22 cellular contexts compared by ENCODE assay signal in genomic region chr4:80043534-80043933, GRCh38. TPM values are rescaled to one million over a fixed set of nuclear protein-coding genes. Genes with fewer than 3 reads are reported as not detected.
DNase-seq lines count a peak whose midpoint lies in the region; ATAC-seq and TF ChIP-seq lines count a peak whose summit lies in the region.
"Had no signal": no experiment of that assay in that cellular context is flagged by ENCODE, and none has a peak within 500 bp of the region (broad histone marks: within the 10 kb centered on the region; RNA-seq: fewer than 3 reads in every experiment).

No MANE protein-coding gene starts in this region.

- ATAC-seq in gastroesophageal sphincter = peak; percentile 29
- ATAC-seq: effector memory CD8-positive, alpha-beta T cell had no signal

- intact Hi-C loops in transverse colon (cut with DNase I; ENCODE audit: low total_unique reads) = no loop called here

- H3K36me3 Mint-ChIP-seq in mesothelial cell of epicardium = peaks cover 37% of the 10 kb centered on the region

- TF ChIP-seq EP300 in gastroesophageal sphincter (IDR thresholded peaks at IDR 0.05) (no peak), transverse colon (IDR thresholded peaks at IDR 0.05; ENCODE audit: low read depth) (no peak)

- TF ChIP-seq POLR2A in gastroesophageal sphincter (IDR thresholded peaks at IDR 0.05) (no peak), transverse colon (IDR thresholded peaks at IDR 0.05) (no peak)

- peak; percentile 8 for DNase-seq in NCI-H82 (lab: John Stamatoyannopoulos, UW)
- no peak for DNase-seq in NCI-H82 treated with DMSO at 0.1 percent for 48 hours (lab: John Stamatoyannopoulos, UW; ENCODE audit: unreplicated experiment)
- no peak for DNase-seq in mesothelial cell of epicardium (ENCODE audit: low spot score in 2 of 2, unreplicated experiment in 2 of 2)
- no peak for DNase-seq in transverse colon
- no peak for DNase-seq in dedifferentiated amniotic fluid mesenchymal stem cell (ENCODE audit: extremely low spot score)
- no peak for DNase-seq in UCSD-AML1 (lab: John Stamatoyannopoulos, UW; ENCODE audit: unreplicated experiment)
- DNase-seq in activated CD4-positive, alpha-beta T cell treated with anti-CD3 and anti-CD28 coated beads for 4 hours = no peak
- DNase-seq: activated CD4-positive, alpha-beta T cell treated with anti-CD3 and anti-CD28 coated beads, Interleukin-2, amount 10 ng/mL, durations not matched to agents 24 days and 14 days; cerebellar nuclear complex; DND-41; effector memory CD8-positive, alpha-beta T cell; kidney; nephron progenitor cell; posterior cingulate gyrus; SHP77 treated with DMSO at 0.1 percent for 48 hours; small intestine; stimulated activated CD4-positive, alpha-beta T cell treated with anti-CD3 and anti-CD28 coated beads, Interleukin-4, amount 100 ng/mL, for 1 hour; stomach had no signal

- H3K36me3 ChIP-seq in gastroesophageal sphincter = peaks cover 2 to 37% of the 10 kb centered on the region in 2 donors
- H3K36me3 ChIP-seq in transverse colon = peaks cover 0 to 7% (median 2%) of the 10 kb centered on the region in 4 donors

- peaks cover 17 to 71% (median 17%) of the 10 kb centered on the region in 3 donors for H3K4me1 ChIP-seq in gastroesophageal sphincter
- peaks cover 0 to 44% (median 9%) of the 10 kb centered on the region in 4 donors for H3K4me1 ChIP-seq in transverse colon

- H3K9me3 Mint-ChIP-seq in mesothelial cell of epicardium = peaks cover 6% of the 10 kb centered on the region
- H3K9me3 Mint-ChIP-seq: effector memory CD8-positive, alpha-beta T cell; nephron progenitor cell had no signal

- TF ChIP-seq CTCF in gastroesophageal sphincter (IDR thresholded peaks at IDR 0.05) = no peak
- TF ChIP-seq CTCF in mesothelial cell of epicardium (IDR thresholded peaks at IDR 0.05; ENCODE audit: unreplicated experiment) = no peak
- no peak for TF ChIP-seq CTCF in transverse colon (IDR thresholded peaks at IDR 0.05)

- no peaks in the 10 kb centered on the region for H3K27me3 Mint-ChIP-seq in mesothelial cell of epicardium (ENCODE audit: low read depth)
- H3K27me3 Mint-ChIP-seq: activated CD4-positive, alpha-beta T cell treated with anti-CD3 and anti-CD28 coated beads, Interleukin-2, amount 10 ng/mL, durations not matched to agents 24 days and 14 days; B cell; effector memory CD8-positive, alpha-beta T cell had no signal

- no peaks in the 10 kb centered on the region for H3K9me3 ChIP-seq in gastroesophageal sphincter
- H3K9me3 ChIP-seq in transverse colon = no peaks in the 10 kb centered on the region
- H3K9me3 ChIP-seq: stomach had no signal

- WGBS in gastroesophageal sphincter (ENCODE audit: low coverage in 1 of 2), 2 donors = 15 to 21% methylated on average over 3 of the region's 3 CpGs
- 60 to 74% methylated on average over 3 of the region's 3 CpGs for WGBS in transverse colon (ENCODE audit: low coverage in 1 of 2), 2 donors

- no peak overlapping the region for H3K4me3 Mint-ChIP-seq in mesothelial cell of epicardium
- H3K4me3 Mint-ChIP-seq: activated CD4-positive, alpha-beta T cell treated with anti-CD3 and anti-CD28 coated beads, Interleukin-2, amount 10 ng/mL, durations not matched to agents 24 days and 14 days; B cell; effector memory CD8-positive, alpha-beta T cell; nephron progenitor cell had no signal

- no peaks in the 10 kb centered on the region for H3K27me3 ChIP-seq in gastroesophageal sphincter
- H3K27me3 ChIP-seq in transverse colon = no peaks in the 10 kb centered on the region
- H3K27me3 ChIP-seq: stomach had no signal

- in situ Hi-C loops in transverse colon (cut with MboI; ENCODE audit: low pct_ligation_motif_present in 1 of 4, low pct_unique_long_range_greater_than_20kb in 1 of 4, low sequenced_read_pairs in 3 of 4) = no loop called here

- H3K27ac Mint-ChIP-seq in mesothelial cell of epicardium = peak overlapping the region; percentile 73
- H3K27ac Mint-ChIP-seq: activated CD4-positive, alpha-beta T cell treated with anti-CD3 and anti-CD28 coated beads, Interleukin-2, amount 10 ng/mL, durations not matched to agents 24 days and 14 days; B cell; effector memory CD8-positive, alpha-beta T cell; nephron progenitor cell had no signal

- peak overlapping the region; percentile 39 to 70 (median 55) for H3K27ac ChIP-seq in gastroesophageal sphincter
- H3K27ac ChIP-seq in transverse colon = peak overlapping the region; percentile 5 to 56 (median 36)
- H3K27ac ChIP-seq: 22Rv1 had no signal

- peaks cover 26% of the 10 kb centered on the region for H3K4me1 Mint-ChIP-seq in mesothelial cell of epicardium
- H3K4me1 Mint-ChIP-seq: B cell, nephron progenitor cell had no signal

- H3K4me3 ChIP-seq in gastroesophageal sphincter (no peak overlapping the region), transverse colon (no peak overlapping the region)
- H3K4me3 ChIP-seq: stomach had no signal

RNA-seq across cellular contexts. Expression of gene ANTXR2, which starts 29.5 kb away (rescaled TPM):
- 100 to 1,000 TPM; 440 to 611 (median 501) TPM for total RNA-seq in gastroesophageal sphincter
- 61.7 to 63.2 TPM (median 61.9 TPM) in 3 replicates for total RNA-seq in mesothelial cell of epicardium
- 10 to 100 TPM; 46.8 to 89.8 (median 76.0) TPM for total RNA-seq in transverse colon
- total RNA-seq: OCI-LY7 had no signal
